1 cellular context compared by ENCODE assay signal in the genomic region with DNA sequence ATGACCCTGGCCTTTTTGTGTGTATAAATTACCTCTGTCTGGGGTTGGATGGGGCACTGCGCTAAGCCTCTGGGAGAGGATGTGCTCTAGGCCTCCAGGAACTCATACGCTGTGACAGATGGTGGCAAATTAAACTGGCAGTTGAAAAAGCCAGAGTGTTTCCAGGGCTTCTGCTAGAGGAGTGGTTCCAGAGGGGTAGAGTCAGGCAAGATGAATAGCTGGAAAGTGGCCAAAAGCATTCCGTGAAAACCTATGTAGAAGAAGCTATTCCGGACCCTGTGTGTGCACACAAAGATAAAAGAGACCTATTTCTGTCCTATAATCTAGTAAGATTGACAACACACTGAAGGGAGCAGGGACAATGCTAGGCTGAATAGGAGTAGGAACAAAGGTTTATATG.
TF ChIP-seq lines count a peak whose summit lies in the region.

No MANE protein-coding gene starts in this region.

TF ChIP-seq in HepG2, 621 proteins besides CTCF, POLR2A, EP300 and RAD21 (continued from another document and continues in another):
- no peak for TF ChIP-seq ZNF646 (CRISPR knock-in tag; IDR thresholded peaks at IDR 0.05)
- no peak for TF ChIP-seq YY1 (IDR thresholded peaks at IDR 0.05; ENCODE audit: insufficient read depth, insufficient replicate concordance, low read depth, low read length)
- TF ChIP-seq ZNF350 (CRISPR knock-in tag; IDR thresholded peaks at IDR 0.05; ENCODE audit: borderline replicate concordance, low read depth), result no peak
- peak; percentile 40; the same call in 1 of the 2 replicates for TF ChIP-seq HDAC1 (CRISPR knock-in tag; IDR thresholded peaks at IDR 0.05)
- no peak for TF ChIP-seq NR2F6 (IDR thresholded peaks at IDR 0.05)
- peak; percentile 6; the same call in 1 of the 2 replicates for TF ChIP-seq NR2F6 (CRISPR knock-in tag; IDR thresholded peaks at IDR 0.05)
- TF ChIP-seq, protein P1, sequence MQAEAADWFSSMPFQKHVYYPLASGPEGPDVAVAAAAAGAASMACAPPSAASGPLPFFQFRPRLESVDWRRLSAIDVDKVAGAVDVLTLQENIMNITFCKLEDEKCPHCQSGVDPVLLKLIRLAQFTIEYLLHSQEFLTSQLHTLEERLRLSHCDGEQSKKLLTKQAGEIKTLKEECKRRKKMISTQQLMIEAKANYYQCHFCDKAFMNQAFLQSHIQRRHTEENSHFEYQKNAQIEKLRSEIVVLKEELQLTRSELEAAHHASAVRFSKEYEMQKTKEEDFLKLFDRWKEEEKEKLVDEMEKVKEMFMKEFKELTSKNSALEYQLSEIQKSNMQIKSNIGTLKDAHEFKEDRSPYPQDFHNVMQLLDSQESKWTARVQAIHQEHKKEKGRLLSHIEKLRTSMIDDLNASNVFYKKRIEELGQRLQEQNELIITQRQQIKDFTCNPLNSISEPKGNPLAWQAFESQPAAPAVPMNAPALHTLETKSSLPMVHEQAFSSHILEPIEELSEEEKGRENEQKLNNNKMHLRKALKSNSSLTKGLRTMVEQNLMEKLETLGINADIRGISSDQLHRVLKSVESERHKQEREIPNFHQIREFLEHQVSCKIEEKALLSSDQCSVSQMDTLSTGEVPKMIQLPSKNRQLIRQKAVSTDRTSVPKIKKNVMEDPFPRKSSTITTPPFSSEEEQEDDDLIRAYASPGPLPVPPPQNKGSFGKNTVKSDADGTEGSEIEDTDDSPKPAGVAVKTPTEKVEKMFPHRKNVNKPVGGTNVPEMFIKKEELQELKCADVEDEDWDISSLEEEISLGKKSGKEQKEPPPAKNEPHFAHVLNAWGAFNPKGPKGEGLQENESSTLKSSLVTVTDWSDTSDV (CRISPR knock-in tag; IDR thresholded peaks at IDR 0.05), result no peak
- TF ChIP-seq HMGXB3 (CRISPR knock-in tag; IDR thresholded peaks at IDR 0.05; ENCODE audit: borderline replicate concordance), result 0 out of 2 replicates have a peak, but pooled peaks have one; percentile 20
- TF ChIP-seq TEAD3 (CRISPR knock-in tag; optimal IDR thresholded peaks at IDR 0.05; ENCODE audit: borderline replicate concordance), result peak; percentile 28
- peak; percentile 8; the same call in 1 of the 2 replicates for TF ChIP-seq RARA (CRISPR knock-in tag; IDR thresholded peaks at IDR 0.05)
- TF ChIP-seq ZNF784 (CRISPR knock-in tag; IDR thresholded peaks at IDR 0.05; ENCODE audit: borderline replicate concordance), result no peak
- TF ChIP-seq, protein P2, sequence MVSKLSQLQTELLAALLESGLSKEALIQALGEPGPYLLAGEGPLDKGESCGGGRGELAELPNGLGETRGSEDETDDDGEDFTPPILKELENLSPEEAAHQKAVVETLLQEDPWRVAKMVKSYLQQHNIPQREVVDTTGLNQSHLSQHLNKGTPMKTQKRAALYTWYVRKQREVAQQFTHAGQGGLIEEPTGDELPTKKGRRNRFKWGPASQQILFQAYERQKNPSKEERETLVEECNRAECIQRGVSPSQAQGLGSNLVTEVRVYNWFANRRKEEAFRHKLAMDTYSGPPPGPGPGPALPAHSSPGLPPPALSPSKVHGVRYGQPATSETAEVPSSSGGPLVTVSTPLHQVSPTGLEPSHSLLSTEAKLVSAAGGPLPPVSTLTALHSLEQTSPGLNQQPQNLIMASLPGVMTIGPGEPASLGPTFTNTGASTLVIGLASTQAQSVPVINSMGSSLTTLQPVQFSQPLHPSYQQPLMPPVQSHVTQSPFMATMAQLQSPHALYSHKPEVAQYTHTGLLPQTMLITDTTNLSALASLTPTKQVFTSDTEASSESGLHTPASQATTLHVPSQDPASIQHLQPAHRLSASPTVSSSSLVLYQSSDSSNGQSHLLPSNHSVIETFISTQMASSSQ (IDR thresholded peaks at IDR 0.05; ENCODE audit: low read depth), result no peak
- TF ChIP-seq, protein P2 (CRISPR knock-in tag; IDR thresholded peaks at IDR 0.05; ENCODE audit: borderline replicate concordance), result peak; percentile 27; the same call in 1 of the 2 replicates
- TF ChIP-seq CHD2 (IDR thresholded peaks at IDR 0.05; ENCODE audit: low read depth, low read length), result no peak
- TF ChIP-seq CBX5 (CRISPR knock-in tag; IDR thresholded peaks at IDR 0.05; ENCODE audit: borderline replicate concordance), result 0 out of 2 replicates have a peak, but pooled peaks have one; percentile 45
- TF ChIP-seq, protein P3, sequence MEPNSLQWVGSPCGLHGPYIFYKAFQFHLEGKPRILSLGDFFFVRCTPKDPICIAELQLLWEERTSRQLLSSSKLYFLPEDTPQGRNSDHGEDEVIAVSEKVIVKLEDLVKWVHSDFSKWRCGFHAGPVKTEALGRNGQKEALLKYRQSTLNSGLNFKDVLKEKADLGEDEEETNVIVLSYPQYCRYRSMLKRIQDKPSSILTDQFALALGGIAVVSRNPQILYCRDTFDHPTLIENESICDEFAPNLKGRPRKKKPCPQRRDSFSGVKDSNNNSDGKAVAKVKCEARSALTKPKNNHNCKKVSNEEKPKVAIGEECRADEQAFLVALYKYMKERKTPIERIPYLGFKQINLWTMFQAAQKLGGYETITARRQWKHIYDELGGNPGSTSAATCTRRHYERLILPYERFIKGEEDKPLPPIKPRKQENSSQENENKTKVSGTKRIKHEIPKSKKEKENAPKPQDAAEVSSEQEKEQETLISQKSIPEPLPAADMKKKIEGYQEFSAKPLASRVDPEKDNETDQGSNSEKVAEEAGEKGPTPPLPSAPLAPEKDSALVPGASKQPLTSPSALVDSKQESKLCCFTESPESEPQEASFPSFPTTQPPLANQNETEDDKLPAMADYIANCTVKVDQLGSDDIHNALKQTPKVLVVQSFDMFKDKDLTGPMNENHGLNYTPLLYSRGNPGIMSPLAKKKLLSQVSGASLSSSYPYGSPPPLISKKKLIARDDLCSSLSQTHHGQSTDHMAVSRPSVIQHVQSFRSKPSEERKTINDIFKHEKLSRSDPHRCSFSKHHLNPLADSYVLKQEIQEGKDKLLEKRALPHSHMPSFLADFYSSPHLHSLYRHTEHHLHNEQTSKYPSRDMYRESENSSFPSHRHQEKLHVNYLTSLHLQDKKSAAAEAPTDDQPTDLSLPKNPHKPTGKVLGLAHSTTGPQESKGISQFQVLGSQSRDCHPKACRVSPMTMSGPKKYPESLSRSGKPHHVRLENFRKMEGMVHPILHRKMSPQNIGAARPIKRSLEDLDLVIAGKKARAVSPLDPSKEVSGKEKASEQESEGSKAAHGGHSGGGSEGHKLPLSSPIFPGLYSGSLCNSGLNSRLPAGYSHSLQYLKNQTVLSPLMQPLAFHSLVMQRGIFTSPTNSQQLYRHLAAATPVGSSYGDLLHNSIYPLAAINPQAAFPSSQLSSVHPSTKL (CRISPR knock-in tag; IDR thresholded peaks at IDR 0.05), result peak; percentile 64
- TF ChIP-seq, protein P4, sequence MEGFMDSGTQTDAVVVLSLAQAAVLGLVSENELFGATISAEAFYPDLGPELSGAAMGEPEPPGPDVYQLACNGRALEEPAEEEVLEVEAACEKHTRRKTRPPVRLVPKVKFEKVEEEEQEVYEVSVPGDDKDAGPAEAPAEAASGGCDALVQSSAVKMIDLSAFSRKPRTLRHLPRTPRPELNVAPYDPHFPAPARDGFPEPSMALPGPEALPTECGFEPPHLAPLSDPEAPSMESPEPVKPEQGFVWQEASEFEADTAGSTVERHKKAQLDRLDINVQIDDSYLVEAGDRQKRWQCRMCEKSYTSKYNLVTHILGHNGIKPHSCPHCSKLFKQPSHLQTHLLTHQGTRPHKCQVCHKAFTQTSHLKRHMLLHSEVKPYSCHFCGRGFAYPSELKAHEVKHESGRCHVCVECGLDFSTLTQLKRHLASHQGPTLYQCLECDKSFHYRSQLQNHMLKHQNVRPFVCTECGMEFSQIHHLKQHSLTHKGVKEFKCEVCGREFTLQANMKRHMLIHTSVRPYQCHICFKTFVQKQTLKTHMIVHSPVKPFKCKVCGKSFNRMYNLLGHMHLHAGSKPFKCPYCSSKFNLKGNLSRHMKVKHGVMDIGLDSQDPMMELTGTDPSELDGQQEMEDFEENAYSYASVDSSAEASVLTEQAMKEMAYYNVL (CRISPR knock-in tag; IDR thresholded peaks at IDR 0.05; ENCODE audit: borderline replicate concordance), result peak; percentile 55; the same call in 1 of the 2 replicates
- no peak for TF ChIP-seq FOXP1 (IDR thresholded peaks at IDR 0.05)
- 0 out of 2 replicates have a peak, but pooled peaks have one; percentile 5 for TF ChIP-seq FOXP1 (CRISPR knock-in tag; IDR thresholded peaks at IDR 0.05)
- no peak for TF ChIP-seq ZNF333 (CRISPR knock-in tag; IDR thresholded peaks at IDR 0.05; ENCODE audit: borderline replicate concordance)
- no peak for TF ChIP-seq MAFK (conservative IDR thresholded peaks at IDR 0.05 in 1 of 2, IDR thresholded peaks at IDR 0.05 in 1 of 2; ENCODE audit: low read length in 2 of 2)
- peak; percentile 41; the same call in 1 of the 2 replicates for TF ChIP-seq TCF7 (IDR thresholded peaks at IDR 0.05; ENCODE audit: low read depth)
